Comparison of ENCODE assay signal across 1 cellular context in the genomic region with DNA sequence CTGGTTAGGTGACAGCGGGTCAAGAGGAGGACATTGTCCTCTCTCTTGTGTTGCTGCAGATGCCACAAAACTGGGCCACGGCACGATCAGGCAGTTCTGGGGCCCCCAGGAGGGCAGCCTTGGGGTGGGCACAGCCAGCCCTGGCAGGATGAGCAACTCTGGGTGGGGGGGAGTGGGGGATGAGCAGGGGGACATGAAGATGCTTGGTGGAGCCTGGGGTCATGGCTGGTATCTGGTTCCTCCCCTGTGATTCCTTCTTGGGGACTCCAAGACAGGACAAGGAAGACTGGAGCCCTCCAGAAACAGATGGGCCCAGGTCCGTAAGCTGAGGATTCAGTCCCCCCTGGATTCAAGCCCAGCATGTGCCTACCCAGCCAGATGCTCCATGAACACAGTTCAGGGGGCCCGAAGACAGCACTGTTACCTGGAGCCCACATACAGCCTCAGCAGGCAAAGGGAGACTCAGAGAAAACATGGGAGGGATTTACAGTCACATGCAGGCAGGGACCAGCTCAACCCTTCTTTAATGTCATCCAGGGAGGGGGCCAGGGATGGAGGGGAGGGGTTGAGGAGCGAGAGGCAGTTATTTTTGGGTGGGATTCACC.
TF ChIP-seq lines count a peak whose summit lies in the region.

No MANE protein-coding gene starts in this region.

TF ChIP-seq in HepG2, 621 proteins besides CTCF, POLR2A, EP300 and RAD21:
- TF ChIP-seq, protein P1, sequence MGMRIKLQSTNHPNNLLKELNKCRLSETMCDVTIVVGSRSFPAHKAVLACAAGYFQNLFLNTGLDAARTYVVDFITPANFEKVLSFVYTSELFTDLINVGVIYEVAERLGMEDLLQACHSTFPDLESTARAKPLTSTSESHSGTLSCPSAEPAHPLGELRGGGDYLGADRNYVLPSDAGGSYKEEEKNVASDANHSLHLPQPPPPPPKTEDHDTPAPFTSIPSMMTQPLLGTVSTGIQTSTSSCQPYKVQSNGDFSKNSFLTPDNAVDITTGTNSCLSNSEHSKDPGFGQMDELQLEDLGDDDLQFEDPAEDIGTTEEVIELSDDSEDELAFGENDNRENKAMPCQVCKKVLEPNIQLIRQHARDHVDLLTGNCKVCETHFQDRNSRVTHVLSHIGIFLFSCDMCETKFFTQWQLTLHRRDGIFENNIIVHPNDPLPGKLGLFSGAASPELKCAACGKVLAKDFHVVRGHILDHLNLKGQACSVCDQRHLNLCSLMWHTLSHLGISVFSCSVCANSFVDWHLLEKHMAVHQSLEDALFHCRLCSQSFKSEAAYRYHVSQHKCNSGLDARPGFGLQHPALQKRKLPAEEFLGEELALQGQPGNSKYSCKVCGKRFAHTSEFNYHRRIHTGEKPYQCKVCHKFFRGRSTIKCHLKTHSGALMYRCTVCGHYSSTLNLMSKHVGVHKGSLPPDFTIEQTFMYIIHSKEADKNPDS (CRISPR knock-in tag; IDR thresholded peaks at IDR 0.05), result no peak
- TF ChIP-seq ERF (CRISPR knock-in tag; IDR thresholded peaks at IDR 0.05) (0 out of 2 replicates have a peak, but pooled peaks have one; percentile 23), HNRNPK (IDR thresholded peaks at IDR 0.05; ENCODE audit: low read depth, low read length, poor library complexity, severe bottlenecking) (peak; percentile 47), POLR2G (IDR thresholded peaks at IDR 0.05; ENCODE audit: low read depth, low read length) (peak; percentile 37), ARID2 (CRISPR knock-in tag; IDR thresholded peaks at IDR 0.05; ENCODE audit: borderline replicate concordance) (no peak), KDM5B (CRISPR knock-in tag; IDR thresholded peaks at IDR 0.05; ENCODE audit: borderline replicate concordance) (0 out of 2 replicates have a peak, but pooled peaks have one; percentile 7), ZNF678 (CRISPR knock-in tag; IDR thresholded peaks at IDR 0.05) (no peak), ZNF75D (CRISPR knock-in tag; IDR thresholded peaks at IDR 0.05; ENCODE audit: borderline replicate concordance) (no peak), STAG1 (CRISPR knock-in tag; IDR thresholded peaks at IDR 0.05) (no peak), POLR2AphosphoS5 (IDR thresholded peaks at IDR 0.05; ENCODE audit: low read depth, low read length) (peak; percentile 17; the same call in 1 of the 2 replicates), JARID2 (CRISPR knock-in tag; IDR thresholded peaks at IDR 0.05; ENCODE audit: insufficient replicate concordance) (no peak), ARNT2 (CRISPR knock-in tag; IDR thresholded peaks at IDR 0.05; ENCODE audit: low read depth) (peak; percentile 6; the same call in 1 of the 2 replicates), ATF7-NPFF (CRISPR knock-in tag; IDR thresholded peaks at IDR 0.05; ENCODE audit: low read depth) (0 out of 2 replicates have a peak, but pooled peaks have one; percentile 32), ZNF432 (CRISPR knock-in tag; IDR thresholded peaks at IDR 0.05; ENCODE audit: borderline replicate concordance) (no peak), PLRG1 (conservative IDR thresholded peaks at IDR 0.05) (no peak), HNRNPL (IDR thresholded peaks at IDR 0.05; ENCODE audit: low read depth, low read length) (peak; percentile 82; the same call in 1 of the 2 replicates), ZNF484 (CRISPR knock-in tag; IDR thresholded peaks at IDR 0.05; ENCODE audit: borderline replicate concordance, low read depth) (no peak), HDAC6 (IDR thresholded peaks at IDR 0.05; ENCODE audit: low read depth, low read length) (no peak), AGO2 (optimal IDR thresholded peaks at IDR 0.05; ENCODE audit: low read depth, low read length) (peak; percentile 93), RBM39 (IDR thresholded peaks at IDR 0.05; ENCODE audit: low read depth, low read length, poor library complexity, severe bottlenecking) (peak; percentile 23), MED13 (CRISPR knock-in tag; IDR thresholded peaks at IDR 0.05) (no peak), ZNF879 (CRISPR knock-in tag; IDR thresholded peaks at IDR 0.05) (0 out of 2 replicates have a peak, but pooled peaks have one; percentile 37), MEIS1 (CRISPR knock-in tag; IDR thresholded peaks at IDR 0.05; ENCODE audit: borderline replicate concordance) (no peak), ZSCAN25 (CRISPR knock-in tag; IDR thresholded peaks at IDR 0.05) (0 out of 2 replicates have a peak, but pooled peaks have one; percentile 39), ATAD3A (CRISPR knock-in tag; IDR thresholded peaks at IDR 0.05) (no peak), RBFOX2 (IDR thresholded peaks at IDR 0.05; ENCODE audit: low read depth, low read length) (peak; percentile 90), ZNF44 (CRISPR knock-in tag; IDR thresholded peaks at IDR 0.05) (0 out of 2 replicates have a peak, but pooled peaks have one; percentile 67), PAWR (CRISPR knock-in tag; IDR thresholded peaks at IDR 0.05; ENCODE audit: borderline replicate concordance) (no peak), ZNF160 (CRISPR knock-in tag; IDR thresholded peaks at IDR 0.05) (0 out of 2 replicates have a peak, but pooled peaks have one; percentile 14)
- TF ChIP-seq, protein P2, sequence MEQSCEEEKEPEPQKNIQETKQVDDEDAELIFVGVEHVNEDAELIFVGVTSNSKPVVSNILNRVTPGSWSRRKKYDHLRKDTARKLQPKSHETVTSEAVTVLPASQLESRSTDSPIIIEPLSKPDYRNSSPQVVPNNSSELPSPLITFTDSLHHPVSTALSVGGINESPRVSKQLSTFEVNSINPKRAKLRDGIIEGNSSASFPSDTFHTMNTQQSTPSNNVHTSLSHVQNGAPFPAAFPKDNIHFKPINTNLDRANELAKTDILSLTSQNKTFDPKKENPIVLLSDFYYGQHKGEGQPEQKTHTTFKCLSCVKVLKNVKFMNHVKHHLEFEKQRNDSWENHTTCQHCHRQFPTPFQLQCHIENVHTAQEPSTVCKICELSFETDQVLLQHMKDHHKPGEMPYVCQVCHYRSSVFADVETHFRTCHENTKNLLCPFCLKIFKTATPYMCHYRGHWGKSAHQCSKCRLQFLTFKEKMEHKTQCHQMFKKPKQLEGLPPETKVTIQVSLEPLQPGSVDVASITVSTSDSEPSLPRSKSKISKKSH (CRISPR knock-in tag; IDR thresholded peaks at IDR 0.05; ENCODE audit: borderline replicate concordance), result 0 out of 2 replicates have a peak, but pooled peaks have one; percentile 4
- TF ChIP-seq, protein P3, sequence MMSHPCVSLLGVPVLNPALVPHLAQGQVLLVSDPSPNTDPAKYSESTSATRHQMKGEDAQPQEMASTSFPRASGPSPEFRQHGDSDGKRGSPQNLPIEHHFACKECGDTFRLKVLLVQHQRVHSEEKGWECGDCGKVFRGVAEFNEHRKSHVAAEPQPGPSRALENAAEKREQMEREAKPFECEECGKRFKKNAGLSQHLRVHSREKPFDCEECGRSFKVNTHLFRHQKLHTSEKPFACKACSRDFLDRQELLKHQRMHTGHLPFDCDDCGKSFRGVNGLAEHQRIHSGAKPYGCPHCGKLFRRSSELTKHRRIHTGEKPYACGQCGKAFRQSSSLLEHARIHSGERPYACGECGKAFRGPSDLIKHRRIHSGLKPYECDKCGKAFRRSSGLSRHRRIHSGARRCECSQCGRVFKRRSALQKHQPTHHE (CRISPR knock-in tag; IDR thresholded peaks at IDR 0.05; ENCODE audit: borderline replicate concordance), result no peak
- TF ChIP-seq, protein P4, sequence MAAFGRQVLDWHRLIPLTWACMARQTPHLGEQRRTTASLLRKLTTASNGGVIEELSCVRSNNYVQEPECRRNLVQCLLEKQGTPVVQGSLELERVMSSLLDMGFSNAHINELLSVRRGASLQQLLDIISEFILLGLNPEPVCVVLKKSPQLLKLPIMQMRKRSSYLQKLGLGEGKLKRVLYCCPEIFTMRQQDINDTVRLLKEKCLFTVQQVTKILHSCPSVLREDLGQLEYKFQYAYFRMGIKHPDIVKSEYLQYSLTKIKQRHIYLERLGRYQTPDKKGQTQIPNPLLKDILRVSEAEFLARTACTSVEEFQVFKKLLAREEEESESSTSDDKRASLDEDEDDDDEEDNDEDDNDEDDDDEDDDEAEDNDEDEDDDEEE (CRISPR knock-in tag; IDR thresholded peaks at IDR 0.05), result no peak
- TF ChIP-seq, protein P5, sequence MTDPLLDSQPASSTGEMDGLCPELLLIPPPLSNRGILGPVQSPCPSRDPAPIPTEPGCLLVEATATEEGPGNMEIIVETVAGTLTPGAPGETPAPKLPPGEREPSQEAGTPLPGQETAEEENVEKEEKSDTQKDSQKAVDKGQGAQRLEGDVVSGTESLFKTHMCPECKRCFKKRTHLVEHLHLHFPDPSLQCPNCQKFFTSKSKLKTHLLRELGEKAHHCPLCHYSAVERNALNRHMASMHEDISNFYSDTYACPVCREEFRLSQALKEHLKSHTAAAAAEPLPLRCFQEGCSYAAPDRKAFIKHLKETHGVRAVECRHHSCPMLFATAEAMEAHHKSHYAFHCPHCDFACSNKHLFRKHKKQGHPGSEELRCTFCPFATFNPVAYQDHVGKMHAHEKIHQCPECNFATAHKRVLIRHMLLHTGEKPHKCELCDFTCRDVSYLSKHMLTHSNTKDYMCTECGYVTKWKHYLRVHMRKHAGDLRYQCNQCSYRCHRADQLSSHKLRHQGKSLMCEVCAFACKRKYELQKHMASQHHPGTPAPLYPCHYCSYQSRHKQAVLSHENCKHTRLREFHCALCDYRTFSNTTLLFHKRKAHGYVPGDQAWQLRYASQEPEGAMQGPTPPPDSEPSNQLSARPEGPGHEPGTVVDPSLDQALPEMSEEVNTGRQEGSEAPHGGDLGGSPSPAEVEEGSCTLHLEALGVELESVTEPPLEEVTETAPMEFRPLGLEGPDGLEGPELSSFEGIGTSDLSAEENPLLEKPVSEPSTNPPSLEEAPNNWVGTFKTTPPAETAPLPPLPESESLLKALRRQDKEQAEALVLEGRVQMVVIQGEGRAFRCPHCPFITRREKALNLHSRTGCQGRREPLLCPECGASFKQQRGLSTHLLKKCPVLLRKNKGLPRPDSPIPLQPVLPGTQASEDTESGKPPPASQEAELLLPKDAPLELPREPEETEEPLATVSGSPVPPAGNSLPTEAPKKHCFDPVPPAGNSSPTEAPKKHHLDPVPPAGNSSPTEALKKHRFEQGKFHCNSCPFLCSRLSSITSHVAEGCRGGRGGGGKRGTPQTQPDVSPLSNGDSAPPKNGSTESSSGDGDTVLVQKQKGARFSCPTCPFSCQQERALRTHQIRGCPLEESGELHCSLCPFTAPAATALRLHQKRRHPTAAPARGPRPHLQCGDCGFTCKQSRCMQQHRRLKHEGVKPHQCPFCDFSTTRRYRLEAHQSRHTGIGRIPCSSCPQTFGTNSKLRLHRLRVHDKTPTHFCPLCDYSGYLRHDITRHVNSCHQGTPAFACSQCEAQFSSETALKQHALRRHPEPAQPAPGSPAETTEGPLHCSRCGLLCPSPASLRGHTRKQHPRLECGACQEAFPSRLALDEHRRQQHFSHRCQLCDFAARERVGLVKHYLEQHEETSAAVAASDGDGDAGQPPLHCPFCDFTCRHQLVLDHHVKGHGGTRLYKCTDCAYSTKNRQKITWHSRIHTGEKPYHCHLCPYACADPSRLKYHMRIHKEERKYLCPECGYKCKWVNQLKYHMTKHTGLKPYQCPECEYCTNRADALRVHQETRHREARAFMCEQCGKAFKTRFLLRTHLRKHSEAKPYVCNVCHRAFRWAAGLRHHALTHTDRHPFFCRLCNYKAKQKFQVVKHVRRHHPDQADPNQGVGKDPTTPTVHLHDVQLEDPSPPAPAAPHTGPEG (CRISPR knock-in tag; IDR thresholded peaks at IDR 0.05), result no peak
- TF ChIP-seq, protein P6, sequence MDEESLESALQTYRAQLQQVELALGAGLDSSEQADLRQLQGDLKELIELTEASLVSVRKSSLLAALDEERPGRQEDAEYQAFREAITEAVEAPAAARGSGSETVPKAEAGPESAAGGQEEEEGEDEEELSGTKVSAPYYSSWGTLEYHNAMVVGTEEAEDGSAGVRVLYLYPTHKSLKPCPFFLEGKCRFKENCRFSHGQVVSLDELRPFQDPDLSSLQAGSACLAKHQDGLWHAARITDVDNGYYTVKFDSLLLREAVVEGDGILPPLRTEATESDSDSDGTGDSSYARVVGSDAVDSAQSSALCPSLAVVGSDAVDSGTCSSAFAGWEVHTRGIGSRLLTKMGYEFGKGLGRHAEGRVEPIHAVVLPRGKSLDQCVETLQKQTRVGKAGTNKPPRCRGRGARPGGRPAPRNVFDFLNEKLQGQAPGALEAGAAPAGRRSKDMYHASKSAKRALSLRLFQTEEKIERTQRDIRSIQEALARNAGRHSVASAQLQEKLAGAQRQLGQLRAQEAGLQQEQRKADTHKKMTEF (CRISPR knock-in tag; IDR thresholded peaks at IDR 0.05), result no peak
